Comparison of ENCODE assay signal across 29 cellular contexts in the genomic region with DNA sequence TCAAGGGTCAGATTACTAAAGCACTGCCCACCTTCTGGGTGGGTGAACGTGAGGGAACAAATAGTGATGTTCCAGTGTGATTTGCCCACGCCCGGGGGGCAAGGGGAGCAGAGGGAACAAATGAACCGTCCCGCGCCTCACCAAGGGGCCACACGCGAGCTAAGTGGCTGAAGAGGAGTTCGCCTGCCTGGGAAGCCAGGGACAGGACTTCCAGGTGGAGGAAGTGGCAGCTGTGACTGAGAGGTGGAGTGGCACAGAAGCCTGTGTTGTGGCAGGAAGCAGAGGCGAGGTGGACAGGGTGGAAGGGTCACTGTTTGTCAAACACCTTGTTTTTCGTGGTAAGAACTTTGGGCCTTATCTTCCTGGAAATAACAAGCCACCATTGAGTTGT. TPM values are rescaled to one million over a fixed set of nuclear protein-coding genes. Genes with fewer than 3 reads are reported as not detected.
"Had no signal": no experiment of that assay in that cellular context is flagged by ENCODE, and none has a peak within 500 bp of the region (broad histone marks: within the 10 kb centered on the region; RNA-seq: fewer than 3 reads in every experiment).

No MANE protein-coding gene starts in this region.

- H3K27me3 Mint-ChIP-seq: activated naive CD4-positive, alpha-beta T cell treated with anti-CD3 and anti-CD28 coated beads, Interleukin-2, amount 10 ng/mL, durations not matched to agents 7 days and 5 days; activated naive CD8-positive, alpha-beta T cell treated with anti-CD3 and anti-CD28 coated beads, Interleukin-2, amount 10 ng/mL, durations not matched to agents 7 days and 5 days had no signal

- ATAC-seq: activated CD4-positive, alpha-beta T cell treated with anti-CD3 and anti-CD28 coated beads for 36 hours; gastroesophageal sphincter; naive thymus-derived CD8-positive, alpha-beta T cell; psoas muscle; stimulated activated naive B cell treated with anti-CD40 and anti-IgM and Interleukin-4, amounts not matched to agents 10 μg/mL and 1 μg/mL and 100 μg/mL, for 72 hours had no signal

- H3K4me3 ChIP-seq: coronary artery, gastroesophageal sphincter, psoas muscle, suprapubic skin, transverse colon had no signal

- H3K27me3 ChIP-seq: ascending aorta, brain microvascular endothelial cell, gastroesophageal sphincter, suprapubic skin, transverse colon had no signal

- H3K36me3 Mint-ChIP-seq: activated naive CD4-positive, alpha-beta T cell treated with anti-CD3 and anti-CD28 coated beads, Interleukin-2, amount 10 ng/mL, durations not matched to agents 7 days and 5 days; activated naive CD8-positive, alpha-beta T cell treated with anti-CD3 and anti-CD28 coated beads, Interleukin-2, amount 10 ng/mL, durations not matched to agents 7 days and 5 days; immature natural killer cell; naive thymus-derived CD8-positive, alpha-beta T cell; stimulated activated naive B cell treated with anti-CD40 and anti-IgM and Interleukin-4, amounts not matched to agents 10 μg/mL and 1 μg/mL and 100 μg/mL, for 72 hours had no signal

- DNase-seq: activated CD4-positive, alpha-beta T cell treated with anti-CD3 and anti-CD28 coated beads for 36 hours; activated CD4-positive, alpha-beta T cell treated with anti-CD3 and anti-CD28 coated beads, Interleukin-2, amount 50 U/mL, for 48 hours; activated CD4-positive, CD25-positive, alpha-beta regulatory T cell; activated CD8-positive, alpha-beta memory T cell treated with anti-CD3 and anti-CD28 coated beads for 24 hours; activated CD8-positive, alpha-beta memory T cell treated with anti-CD3 and anti-CD28 coated beads, Interleukin-2, amount 50 U/mL, for 4 hours; activated effector memory CD4-positive, alpha-beta T cell treated with anti-CD3 and anti-CD28 coated beads, Interleukin-2, amount 50 U/mL, for 16 hours; activated naive CD4-positive, alpha-beta T cell treated with anti-CD3 and anti-CD28 coated beads, Interleukin-2, amount 10 ng/mL, durations not matched to agents 7 days and 5 days; activated naive CD8-positive, alpha-beta T cell treated with anti-CD3 and anti-CD28 coated beads, Interleukin-2, amount 10 ng/mL, durations not matched to agents 7 days and 5 days; activated T-cell treated with anti-CD3 and anti-CD28 coated beads, Interleukin-2, amount 50 U/mL, for 1 hour; brain microvascular endothelial cell; dorsolateral prefrontal cortex; effector memory CD4-positive, alpha-beta T cell; head of caudate nucleus; hypothalamus; immature natural killer cell; kidney; midbrain; naive thymus-derived CD8-positive, alpha-beta T cell; psoas muscle; stimulated activated CD4-positive, alpha-beta T cell treated with anti-CD3 and anti-CD28 coated beads, Interleukin-15, amount 100 ng/mL, for 24 hours; stimulated activated CD4-positive, alpha-beta T cell treated with anti-CD3 and anti-CD28 coated beads, Interleukin-2, amount 100 ng/mL, for 24 hours; stimulated activated naive B cell treated with anti-CD40 and anti-IgM and Interleukin-4, amounts not matched to agents 10 μg/mL and 1 μg/mL and 100 μg/mL, for 72 hours; T-helper 2 cell; transverse colon had no signal

- H3K9me3 ChIP-seq: ascending aorta, gastroesophageal sphincter, psoas muscle, suprapubic skin, transverse colon had no signal

- H3K27ac Mint-ChIP-seq: activated CD4-positive, alpha-beta T cell treated with anti-CD3 and anti-CD28 coated beads for 36 hours; activated naive CD4-positive, alpha-beta T cell treated with anti-CD3 and anti-CD28 coated beads, Interleukin-2, amount 10 ng/mL, durations not matched to agents 7 days and 5 days; activated naive CD8-positive, alpha-beta T cell treated with anti-CD3 and anti-CD28 coated beads, Interleukin-2, amount 10 ng/mL, durations not matched to agents 7 days and 5 days; activated T-helper 1 cell treated with anti-CD3 and anti-CD28 coated beads, Interleukin-12 subunit alpha, Interleukin-12 subunit beta, Interleukin-2, Interleukin-4 antibody, amounts not matched to agents 30 ng/mL and 10 ng/mL and 1 ng/mL, durations not matched to agents 14 hours and 24 hours and 36 hours; immature natural killer cell; naive thymus-derived CD8-positive, alpha-beta T cell; stimulated activated naive B cell treated with anti-CD40 and anti-IgM and Interleukin-4, amounts not matched to agents 10 μg/mL and 1 μg/mL and 100 μg/mL, for 72 hours had no signal

- H3K36me3 ChIP-seq: ascending aorta, brain microvascular endothelial cell, gastroesophageal sphincter, suprapubic skin, transverse colon had no signal

- H3K4me1 ChIP-seq: ascending aorta, psoas muscle, suprapubic skin had no signal

- H3K4me3 Mint-ChIP-seq: activated CD4-positive, alpha-beta T cell treated with anti-CD3 and anti-CD28 coated beads for 36 hours; activated naive CD4-positive, alpha-beta T cell treated with anti-CD3 and anti-CD28 coated beads, Interleukin-2, amount 10 ng/mL, durations not matched to agents 7 days and 5 days; activated naive CD8-positive, alpha-beta T cell treated with anti-CD3 and anti-CD28 coated beads, Interleukin-2, amount 10 ng/mL, durations not matched to agents 7 days and 5 days; activated T-helper 1 cell treated with anti-CD3 and anti-CD28 coated beads, Interleukin-12 subunit alpha, Interleukin-12 subunit beta, Interleukin-2, Interleukin-4 antibody, amounts not matched to agents 30 ng/mL and 10 ng/mL and 1 ng/mL, durations not matched to agents 14 hours and 24 hours and 36 hours; immature natural killer cell; naive thymus-derived CD8-positive, alpha-beta T cell; stimulated activated naive B cell treated with anti-CD40 and anti-IgM and Interleukin-4, amounts not matched to agents 10 μg/mL and 1 μg/mL and 100 μg/mL, for 72 hours had no signal

- H3K27ac ChIP-seq: ascending aorta, brain microvascular endothelial cell, coronary artery, dorsolateral prefrontal cortex, gastroesophageal sphincter, psoas muscle, suprapubic skin, transverse colon had no signal

- H3K4me1 Mint-ChIP-seq: activated CD4-positive, alpha-beta T cell treated with anti-CD3 and anti-CD28 coated beads for 36 hours; activated naive CD4-positive, alpha-beta T cell treated with anti-CD3 and anti-CD28 coated beads, Interleukin-2, amount 10 ng/mL, durations not matched to agents 7 days and 5 days; activated naive CD8-positive, alpha-beta T cell treated with anti-CD3 and anti-CD28 coated beads, Interleukin-2, amount 10 ng/mL, durations not matched to agents 7 days and 5 days; immature natural killer cell; stimulated activated naive B cell treated with anti-CD40 and anti-IgM and Interleukin-4, amounts not matched to agents 10 μg/mL and 1 μg/mL and 100 μg/mL, for 72 hours had no signal

- H3K9me3 Mint-ChIP-seq: activated naive CD4-positive, alpha-beta T cell treated with anti-CD3 and anti-CD28 coated beads, Interleukin-2, amount 10 ng/mL, durations not matched to agents 7 days and 5 days; activated naive CD8-positive, alpha-beta T cell treated with anti-CD3 and anti-CD28 coated beads, Interleukin-2, amount 10 ng/mL, durations not matched to agents 7 days and 5 days; activated T-helper 1 cell treated with anti-CD3 and anti-CD28 coated beads, Interleukin-12 subunit alpha, Interleukin-12 subunit beta, Interleukin-2, Interleukin-4 antibody, amounts not matched to agents 30 ng/mL and 10 ng/mL and 1 ng/mL, durations not matched to agents 14 hours and 24 hours and 36 hours; stimulated activated naive B cell treated with anti-CD40 and anti-IgM and Interleukin-4, amounts not matched to agents 10 μg/mL and 1 μg/mL and 100 μg/mL, for 72 hours had no signal

RNA-seq across cellular contexts. Expression of a gene that starts 9.0 kb away (rescaled TPM):
- total RNA-seq: activated CD4-positive, alpha-beta T cell treated with anti-CD3 and anti-CD28 coated beads for 36 hours; activated naive CD8-positive, alpha-beta T cell treated with anti-CD3 and anti-CD28 coated beads, Interleukin-2, amount 10 ng/mL, durations not matched to agents 7 days and 5 days; activated T-helper 1 cell treated with anti-CD3 and anti-CD28 coated beads, Interleukin-12 subunit alpha, Interleukin-12 subunit beta, Interleukin-2, Interleukin-4 antibody, amounts not matched to agents 30 ng/mL and 10 ng/mL and 1 ng/mL, durations not matched to agents 14 hours and 24 hours and 36 hours; naive thymus-derived CD8-positive, alpha-beta T cell had no signal
